Comparison of ENCODE assay signal across 12 cellular contexts in the genomic region with DNA sequence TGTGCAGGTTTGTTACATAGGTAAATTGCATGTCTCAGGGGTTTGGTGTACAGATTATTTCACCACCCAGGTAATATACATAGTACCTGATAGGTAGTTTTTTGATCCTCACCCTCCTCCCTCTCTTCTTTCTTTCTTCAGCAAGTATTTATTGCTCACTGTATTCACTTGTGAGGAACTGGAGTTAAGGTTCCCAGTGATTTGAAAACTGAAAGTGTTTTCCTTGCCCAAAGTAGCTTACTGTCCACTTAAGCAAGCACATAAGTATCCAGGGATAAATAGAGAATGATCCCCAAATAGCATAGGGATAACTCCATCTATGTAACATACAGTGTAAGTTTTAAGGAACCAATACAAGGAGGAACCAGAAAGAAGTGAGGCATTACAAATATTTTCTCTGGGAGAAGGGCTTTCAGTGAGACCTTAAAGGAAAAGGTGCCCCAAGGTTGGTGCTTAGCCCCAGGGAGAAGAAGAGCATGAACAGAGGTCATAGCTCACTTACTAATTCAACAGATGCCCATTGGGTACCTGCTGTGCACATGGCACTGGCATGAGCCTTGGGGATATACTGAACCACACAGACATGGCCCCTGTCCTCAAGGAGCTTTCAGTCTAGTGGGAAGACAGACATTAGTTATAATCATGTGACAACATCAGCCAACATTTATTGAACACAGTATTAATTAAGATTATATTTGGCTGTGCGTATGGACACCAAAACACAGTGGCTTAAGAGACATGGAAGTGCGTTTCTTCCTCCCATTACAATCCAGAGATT. TPM values are rescaled to one million over a fixed set of nuclear protein-coding genes. Genes with fewer than 3 reads are reported as not detected.
DNase-seq lines count a peak whose midpoint lies in the region; ATAC-seq, FAIRE-seq and TF ChIP-seq lines count a peak whose summit lies in the region.
"Had no signal": no experiment of that assay in that cellular context is flagged by ENCODE, and none has a peak within 500 bp of the region (broad histone marks: within the 10 kb centered on the region; RNA-seq: fewer than 3 reads in every experiment).

No MANE protein-coding gene starts in this region.

- H3K4me3 Mint-ChIP-seq in CD4-positive, alpha-beta T cell: no peak overlapping the region
- H3K4me3 Mint-ChIP-seq: neural progenitor cell had no signal

- H3K9me3 ChIP-seq in RWPE2 (ENCODE audit: severe bottlenecking) (peaks cover 4% of the 10 kb centered on the region), duodenal mucosa (ENCODE audit: control insufficient read depth in 1 of 2, low read length in 2 of 2) (no peaks in the 10 kb centered on the region), mucosa of stomach (ENCODE audit: control insufficient read depth, low read length) (no peaks in the 10 kb centered on the region), tibial artery (no peaks in the 10 kb centered on the region)
- H3K9me3 ChIP-seq in CD4-positive, alpha-beta T cell (ENCODE audit: control insufficient read depth, low read length): no peaks in the 10 kb centered on the region

- intact Hi-C loops in tibial artery (cut with DNase I; ENCODE audit: low total_unique reads): no loop called here
- intact Hi-C loops in CD4-positive, alpha-beta T cell (cut with DNase I, micrococcal nuclease): no loop called here

- H3K9ac ChIP-seq in duodenal mucosa (ENCODE audit: low read depth in 1 of 2, low read length in 2 of 2): no peak overlapping the region
- peak overlapping the region; percentile 12 for H3K9ac ChIP-seq in mucosa of stomach (ENCODE audit: low read length)
- H3K9ac ChIP-seq: neural progenitor cell had no signal

- H3K27me3 Mint-ChIP-seq in CD4-positive, alpha-beta T cell: peaks cover 12% of the 10 kb centered on the region

- H3K27ac Mint-ChIP-seq in CD4-positive, alpha-beta T cell: no peak overlapping the region
- H3K27ac Mint-ChIP-seq: neural progenitor cell had no signal

- H3K4me1 ChIP-seq in RWPE2 (ENCODE audit: insufficient read depth, poor library complexity, severe bottlenecking) (peaks cover 34% of the 10 kb centered on the region), duodenal mucosa (ENCODE audit: control insufficient read depth in 1 of 2, insufficient read depth in 2 of 2, low read length in 2 of 2) (peaks cover 41 to 60% of the 10 kb centered on the region in 2 donors), mucosa of stomach (ENCODE audit: control insufficient read depth, insufficient read depth, low read length) (peaks cover 56% of the 10 kb centered on the region), tibial artery (peaks cover 4 to 59% (median 39%) of the 10 kb centered on the region in 4 donors)

- no peak for FAIRE-seq in RCC 7860 (lab: Jason Lieb, UNC)

- TF ChIP-seq CTCF in RWPE2 (IDR thresholded peaks at IDR 0.05; ENCODE audit: poor library complexity, severe bottlenecking) (no peak), tibial artery (IDR thresholded peaks at IDR 0.05) (no peak)
- TF ChIP-seq CTCF in CD4-positive, alpha-beta T cell (IDR thresholded peaks at IDR 0.05): no peak

- H3K4me1 Mint-ChIP-seq in CD4-positive, alpha-beta T cell (ENCODE audit: low read depth): peaks cover 12% of the 10 kb centered on the region

- no peak overlapping the region for H3K4me3 ChIP-seq in RWPE2 (ENCODE audit: severe bottlenecking)
- H3K4me3 ChIP-seq in duodenal mucosa (ENCODE audit: low read depth in 1 of 2, low read length in 2 of 2): no peak overlapping the region
- no peak overlapping the region for H3K4me3 ChIP-seq in mucosa of stomach (ENCODE audit: low read length)
- no peak overlapping the region for H3K4me3 ChIP-seq in tibial artery
- H3K4me3 ChIP-seq: neural progenitor cell had no signal

- peak overlapping the region; percentile 53 for H3K27ac ChIP-seq in RWPE2 (ENCODE audit: poor library complexity, severe bottlenecking)
- peak overlapping the region; percentile 43 for H3K27ac ChIP-seq in duodenal mucosa (ENCODE audit: low read depth, low read length)
- H3K27ac ChIP-seq in tibial artery: peak overlapping the region; percentile 80 to 93
- no peak overlapping the region for H3K27ac ChIP-seq in CD4-positive, alpha-beta T cell (ENCODE audit: low read depth, low read length)
- H3K27ac ChIP-seq: neural progenitor cell had no signal

- H3K36me3 Mint-ChIP-seq in CD4-positive, alpha-beta T cell (ENCODE audit: low read depth): no peaks in the 10 kb centered on the region
- H3K36me3 Mint-ChIP-seq: neural progenitor cell had no signal

- DNase-seq in RWPE2 (ENCODE audit: low spot score) (no peak), tibial artery (no peak), C1 segment of cervical spinal cord (lab: John Stamatoyannopoulos, UW) (no peak), HuH-7.5 (ENCODE audit: low spot score) (no peak), RCC 7860 (ENCODE audit: low spot score) (no peak)
- DNase-seq in CD4-positive, alpha-beta T cell: no peak
- DNase-seq: activated effector memory CD4-positive, alpha-beta T cell treated with anti-CD3 and anti-CD28 coated beads, Interleukin-2, amount 50 U/mL, for 16 hours; NK-92 treated with Interleukin-12 subunit alpha and Interleukin-12 subunit beta, amount 100 ng/mL, for 24 hours; stimulated activated naive CD4-positive, alpha-beta T cell had no signal

- H3K27me3 ChIP-seq in RWPE2 (ENCODE audit: insufficient read depth, poor library complexity, severe bottlenecking) (no peaks in the 10 kb centered on the region), duodenal mucosa (ENCODE audit: control insufficient read depth in 1 of 2, insufficient read depth in 2 of 2, low read length in 2 of 2) (no peaks in the 10 kb centered on the region), mucosa of stomach (ENCODE audit: control insufficient read depth, insufficient read depth, low read length) (no peaks in the 10 kb centered on the region), tibial artery (no peaks in the 10 kb centered on the region)
- H3K27me3 ChIP-seq in CD4-positive, alpha-beta T cell (ENCODE audit: control insufficient read depth, insufficient read depth, low read length): no peaks in the 10 kb centered on the region

- no peaks in the 10 kb centered on the region for H3K9me3 Mint-ChIP-seq in CD4-positive, alpha-beta T cell

- H3K36me3 ChIP-seq in RWPE2 (ENCODE audit: low read depth): no peaks in the 10 kb centered on the region
- H3K36me3 ChIP-seq in duodenal mucosa (ENCODE audit: control insufficient read depth in 1 of 2, insufficient read depth in 2 of 2, low read length in 2 of 2): no peaks in the 10 kb centered on the region
- no peaks in the 10 kb centered on the region for H3K36me3 ChIP-seq in mucosa of stomach (ENCODE audit: control insufficient read depth, insufficient read depth, low read length)
- H3K36me3 ChIP-seq in tibial artery: no peaks in the 10 kb centered on the region
- H3K36me3 ChIP-seq: neural progenitor cell had no signal

- no peak for ATAC-seq in RWPE2 (ENCODE audit: low read depth)
- no peak for ATAC-seq in CD4-positive, alpha-beta T cell (ENCODE audit: poor library complexity)

- CTCF ChIA-PET in CD4-positive, alpha-beta T cell (lab: Charles Lee): no interaction called here

- POLR2A ChIA-PET in CD4-positive, alpha-beta T cell (lab: Charles Lee): interaction anchor here (1.0 kb wide), 1 partner anchor 98 kb away, joined by 3 read pairs; no protein-coding TSS in a partner anchor

RNA-seq across cellular contexts. Expression of gene MYL4, which starts 17.0 kb away (rescaled TPM):
- total RNA-seq in CD4-positive, alpha-beta T cell: not detected

RNA-seq across cellular contexts. Expression of gene ITGB3, which starts 27.5 kb away (rescaled TPM):
- under 1 TPM in 1 of 2 experiments, not detected in 1; 0.05 TPM for total RNA-seq in CD4-positive, alpha-beta T cell

RNA-seq across cellular contexts. Expression of gene CDC27, which starts 37.0 kb away (rescaled TPM):
- 10 to 100 TPM; 52.5 to 52.8 TPM for total RNA-seq in CD4-positive, alpha-beta T cell
